Comparison of ENCODE assay signal across 8 cellular contexts in the genomic region with DNA sequence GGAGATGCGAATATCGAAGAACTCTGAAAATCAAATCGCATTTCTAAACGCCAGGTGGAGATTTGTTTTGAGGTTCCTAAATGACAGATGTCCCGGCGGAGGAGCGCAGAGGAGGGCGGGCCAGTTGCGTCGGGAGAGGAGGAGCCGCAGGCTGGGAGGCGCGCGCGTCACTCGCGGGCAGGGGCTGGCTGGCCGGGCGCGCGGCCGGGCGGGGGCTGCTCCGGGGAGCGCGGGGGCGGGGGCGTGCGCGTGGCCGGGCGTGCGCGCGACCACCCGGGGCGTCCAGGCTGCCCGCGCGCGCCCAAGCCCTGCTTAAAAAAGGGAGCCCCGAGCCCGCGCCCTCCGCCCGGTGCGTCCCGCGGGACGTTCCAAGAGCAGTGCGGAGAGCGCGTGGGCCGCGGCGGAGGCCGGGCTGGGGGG. TPM values are rescaled to one million over a fixed set of nuclear protein-coding genes. Genes with fewer than 3 reads are reported as not detected.
DNase-seq lines count a peak whose midpoint lies in the region; ATAC-seq and TF ChIP-seq lines count a peak whose summit lies in the region.

No MANE protein-coding gene starts in this region.

- CTCF ChIA-PET in BJ (lab: Yijun Ruan, JAX): interaction anchor here (0.6 to 5.8 kb wide), 9 partner anchors 9 to 635 kb away, joined by 3 to 42 read pairs (median 3); no protein-coding TSS in a partner anchor
- CTCF ChIA-PET in activated CD4-positive, alpha-beta memory T cell treated with anti-CD3 and anti-CD28 coated beads, Interleukin-2, amount 10 ng/mL, durations not matched to agents 7 days and 5 days (lab: Charles Lee): interaction anchor here (0.6 to 4.8 kb wide), 9 partner anchors 8 to 298 kb away, joined by 3 to 24 read pairs (median 3); a partner anchor contains a TSS

- peaks cover 19% of the 10 kb centered on the region for H3K4me1 Mint-ChIP-seq in activated CD4-positive, alpha-beta memory T cell treated with anti-CD3 and anti-CD28 coated beads, Interleukin-2, amount 10 ng/mL, durations not matched to agents 7 days and 5 days

- H3K9me3 ChIP-seq in duodenal mucosa (ENCODE audit: control insufficient read depth in 1 of 2, low read length in 2 of 2) (no peaks in the 10 kb centered on the region), lower lobe of right lung (no peaks in the 10 kb centered on the region)

- intact Hi-C loops in lower lobe of right lung (cut with DNase I): no loop called here

- H3K4me3 Mint-ChIP-seq in activated CD4-positive, alpha-beta memory T cell treated with anti-CD3 and anti-CD28 coated beads, Interleukin-2, amount 10 ng/mL, durations not matched to agents 7 days and 5 days: peak overlapping the region; percentile 87

- no peaks in the 10 kb centered on the region for H3K9me3 Mint-ChIP-seq in activated CD4-positive, alpha-beta memory T cell treated with anti-CD3 and anti-CD28 coated beads, Interleukin-2, amount 10 ng/mL, durations not matched to agents 7 days and 5 days

- H3K4me3 ChIP-seq in BJ (ENCODE audit: low read depth, low read length) (peak overlapping the region; percentile 54), duodenal mucosa (ENCODE audit: low read depth in 1 of 2, low read length in 2 of 2) (peak overlapping the region; percentile 73), lower lobe of right lung (peak overlapping the region; percentile 79)

- H3K9ac ChIP-seq in duodenal mucosa (ENCODE audit: low read depth in 1 of 2, low read length in 2 of 2): peak overlapping the region; percentile 73 to 92

- H3K36me3 ChIP-seq in BJ (ENCODE audit: control insufficient read depth, insufficient read depth, low read length) (no peaks in the 10 kb centered on the region), duodenal mucosa (ENCODE audit: control insufficient read depth in 1 of 2, insufficient read depth in 2 of 2, low read length in 2 of 2) (no peaks in the 10 kb centered on the region), lower lobe of right lung (no peaks in the 10 kb centered on the region)

- DNase-seq in BJ (ENCODE audit: low read depth) (no peak), GM19240 (ENCODE audit: insufficient read length, low spot score) (peak; percentile 98), NCI-H748 treated with DMSO at 0.1 percent for 48 hours (lab: John Stamatoyannopoulos, UW) (peak; percentile 14), lower lobe of right lung (peak; percentile 93)
- peak; percentile 84 for DNase-seq in activated CD4-positive, alpha-beta memory T cell treated with anti-CD3 and anti-CD28 coated beads, Interleukin-2, amount 10 ng/mL, durations not matched to agents 7 days and 5 days
- DNase-seq in stimulated activated CD4-positive, alpha-beta T cell treated with anti-CD3 and anti-CD28 coated beads, TNF-alpha, amount 100 ng/mL, for 24 hours (ENCODE audit: low read depth in 3 of 3): peak; percentile 60 to 83 (median 69)

- POLR2A ChIA-PET in BJ (lab: Charles Lee): no interaction called here
- POLR2A ChIA-PET in activated CD4-positive, alpha-beta memory T cell treated with anti-CD3 and anti-CD28 coated beads, Interleukin-2, amount 10 ng/mL, durations not matched to agents 7 days and 5 days (lab: Charles Lee): interaction anchor here (0.9 to 5.7 kb wide), 18 partner anchors 11 to 681 kb away, joined by 3 to 87 read pairs (median 8); a partner anchor contains a TSS

- H3K27ac ChIP-seq in duodenal mucosa (ENCODE audit: low read depth, low read length) (peak overlapping the region; percentile 95), lower lobe of right lung (peak overlapping the region; percentile 98)

- no peaks in the 10 kb centered on the region for H3K27me3 Mint-ChIP-seq in activated CD4-positive, alpha-beta memory T cell treated with anti-CD3 and anti-CD28 coated beads, Interleukin-2, amount 10 ng/mL, durations not matched to agents 7 days and 5 days

- peaks cover 10 to 21% of the 10 kb centered on the region in 2 donors for H3K4me1 ChIP-seq in duodenal mucosa (ENCODE audit: control insufficient read depth in 1 of 2, insufficient read depth in 2 of 2, low read length in 2 of 2)
- peaks cover 24% of the 10 kb centered on the region for H3K4me1 ChIP-seq in lower lobe of right lung

- TF ChIP-seq CTCF in BJ (IDR thresholded peaks at IDR 0.05; ENCODE audit: insufficient read depth, low read depth, low read length) (no peak), lower lobe of right lung (IDR thresholded peaks at IDR 0.05) (no peak)

- H3K36me3 Mint-ChIP-seq in activated CD4-positive, alpha-beta memory T cell treated with anti-CD3 and anti-CD28 coated beads, Interleukin-2, amount 10 ng/mL, durations not matched to agents 7 days and 5 days (ENCODE audit: low read depth): no peaks in the 10 kb centered on the region

- peak overlapping the region; percentile 78 for H3K27ac Mint-ChIP-seq in activated CD4-positive, alpha-beta memory T cell treated with anti-CD3 and anti-CD28 coated beads, Interleukin-2, amount 10 ng/mL, durations not matched to agents 7 days and 5 days

- no peaks in the 10 kb centered on the region for H3K27me3 ChIP-seq in BJ (ENCODE audit: control insufficient read depth, insufficient read depth, low read length)
- no peaks in the 10 kb centered on the region for H3K27me3 ChIP-seq in duodenal mucosa (ENCODE audit: control insufficient read depth in 1 of 2, insufficient read depth in 2 of 2, low read length in 2 of 2)
- H3K27me3 ChIP-seq in lower lobe of right lung (ENCODE audit: low read depth): no peaks in the 10 kb centered on the region

- peak; percentile 65 for ATAC-seq in HG03442 (IDR thresholded peaks at IDR 0.05; ENCODE audit: unreplicated experiment)
- ATAC-seq in lower lobe of right lung: peak; percentile 91 to 93

RNA-seq across cellular contexts. Expression of a gene that starts 47.3 kb away (rescaled TPM):
- polyA plus RNA-seq in BJ (2011; rRNA removed): 164 and 168 TPM in 2 replicates
- polyA minus RNA-seq in BJ (2011; rRNA and poly(A)+ RNA removed): 26.5 and 32.5 TPM in 2 replicates
- total RNA-seq in activated CD4-positive, alpha-beta memory T cell treated with anti-CD3 and anti-CD28 coated beads, Interleukin-2, amount 10 ng/mL, durations not matched to agents 7 days and 5 days: 100 to 1,000 TPM; 480 to 486 TPM
- total RNA-seq in lower lobe of right lung: 504 TPM
